22 cellular contexts compared by ENCODE assay signal in genomic region chr17:79995691-79996090, GRCh38. TPM values are rescaled to one million over a fixed set of nuclear protein-coding genes. Genes with fewer than 3 reads are reported as not detected.
DNase-seq lines count a peak whose midpoint lies in the region; ATAC-seq and TF ChIP-seq lines count a peak whose summit lies in the region.
"Had no signal": no experiment of that assay in that cellular context is flagged by ENCODE, and none has a peak within 500 bp of the region (broad histone marks: within the 10 kb centered on the region; RNA-seq: fewer than 3 reads in every experiment).

No MANE protein-coding gene starts in this region.

- ATAC-seq in activated naive CD8-positive, alpha-beta T cell treated with anti-CD3 and anti-CD28 coated beads, Interleukin-2, amount 50 U/mL, for 24 hours, result no peak
- no peak for ATAC-seq in T-cell (replicated peaks in 1 of 4)
- ATAC-seq in GM18505 (IDR thresholded peaks at IDR 0.05; ENCODE audit: unreplicated experiment), result no peak
- ATAC-seq: activated CD8-positive, alpha-beta memory T cell treated with anti-CD3 and anti-CD28 coated beads, Interleukin-2, amount 10 ng/mL, durations not matched to agents 7 days and 5 days; activated T-helper 17 cell treated with anti-CD3 and anti-CD28 coated beads, Interleukin-2, amount 50 U/mL, for 72 hours; heart left ventricle had no signal

- H3K27me3 Mint-ChIP-seq in activated naive CD8-positive, alpha-beta T cell, result no peaks in the 10 kb centered on the region
- H3K27me3 Mint-ChIP-seq in activated naive CD8-positive, alpha-beta T cell treated with anti-CD3 and anti-CD28 coated beads, Interleukin-2, amount 50 U/mL, for 24 hours, result no peaks in the 10 kb centered on the region
- no peaks in the 10 kb centered on the region for H3K27me3 Mint-ChIP-seq in T-cell
- H3K27me3 Mint-ChIP-seq in activated T-helper 1 cell treated with anti-CD3 and anti-CD28 coated beads, Interleukin-12 subunit alpha, Interleukin-12 subunit beta, Interleukin-2, Interleukin-4 antibody, amounts not matched to agents 30 ng/mL and 10 ng/mL and 1 ng/mL, durations not matched to agents 14 hours and 24 hours and 36 hours (ENCODE audit: insufficient read depth), result no peaks in the 10 kb centered on the region
- H3K27me3 Mint-ChIP-seq: activated T-helper 17 cell treated with anti-CD3 and anti-CD28 coated beads, Interleukin-2, amount 50 U/mL, for 72 hours had no signal

- H3K27ac Mint-ChIP-seq in activated naive CD8-positive, alpha-beta T cell, result peak overlapping the region; percentile 99
- no peak overlapping the region for H3K27ac Mint-ChIP-seq in activated naive CD8-positive, alpha-beta T cell treated with anti-CD3 and anti-CD28 coated beads, Interleukin-2, amount 50 U/mL, for 24 hours
- H3K27ac Mint-ChIP-seq in T-cell, result peak overlapping the region; percentile 66 to 99
- no peak overlapping the region for H3K27ac Mint-ChIP-seq in activated T-helper 1 cell treated with anti-CD3 and anti-CD28 coated beads, Interleukin-12 subunit alpha, Interleukin-12 subunit beta, Interleukin-2, Interleukin-4 antibody, amounts not matched to agents 30 ng/mL and 10 ng/mL and 1 ng/mL, durations not matched to agents 14 hours and 24 hours and 36 hours

- no peak for TF ChIP-seq POLR2A in GM18505 (IDR thresholded peaks at IDR 0.05; ENCODE audit: borderline replicate concordance, extremely low read depth, insufficient read depth, insufficient read length)

- no peaks in the 10 kb centered on the region for H3K36me3 Mint-ChIP-seq in activated naive CD8-positive, alpha-beta T cell
- H3K36me3 Mint-ChIP-seq in activated naive CD8-positive, alpha-beta T cell treated with anti-CD3 and anti-CD28 coated beads, Interleukin-2, amount 50 U/mL, for 24 hours (ENCODE audit: low read depth), result no peaks in the 10 kb centered on the region
- no peaks in the 10 kb centered on the region for H3K36me3 Mint-ChIP-seq in T-cell
- no peaks in the 10 kb centered on the region for H3K36me3 Mint-ChIP-seq in activated T-helper 1 cell treated with anti-CD3 and anti-CD28 coated beads, Interleukin-12 subunit alpha, Interleukin-12 subunit beta, Interleukin-2, Interleukin-4 antibody, amounts not matched to agents 30 ng/mL and 10 ng/mL and 1 ng/mL, durations not matched to agents 14 hours and 24 hours and 36 hours (ENCODE audit: low read depth)
- H3K36me3 Mint-ChIP-seq: activated CD8-positive, alpha-beta memory T cell treated with anti-CD3 and anti-CD28 coated beads, Interleukin-2, amount 10 ng/mL, durations not matched to agents 7 days and 5 days had no signal

- POLR2A ChIA-PET in T-cell (lab: Charles Lee), result no interaction called here

- no peak for DNase-seq in activated naive CD8-positive, alpha-beta T cell treated with anti-CD3 and anti-CD28 coated beads, Interleukin-2, amount 50 U/mL, for 24 hours
- DNase-seq in T-cell (no peak), fibroblast of the aortic adventitia (ENCODE audit: low read depth) (peak; percentile 17), AML-193 (lab: John Stamatoyannopoulos, UW) (no peak)
- DNase-seq in activated T-helper 1 cell treated with anti-CD3 and anti-CD28 coated beads, Interleukin-12 subunit alpha, Interleukin-12 subunit beta, Interleukin-2, Interleukin-4 antibody, amounts not matched to agents 30 ng/mL and 10 ng/mL and 1 ng/mL, durations not matched to agents 14 hours and 24 hours and 36 hours (ENCODE audit: low spot score), result no peak
- DNase-seq: activated CD8-positive, alpha-beta memory T cell treated with anti-CD3 and anti-CD28 coated beads, Interleukin-2, amount 10 ng/mL, durations not matched to agents 7 days and 5 days; dermis blood vessel endothelial cell; DMS53; left ventricle myocardium inferior; midbrain; MM.1S; NCI-H526 treated with DMSO at 0.1 percent for 48 hours; posterior cingulate gyrus; sigmoid colon; SK-N-SH; stimulated activated CD8-positive, alpha-beta memory T cell treated with anti-CD3 and anti-CD28 coated beads, Interleukin-4, amount 100 ng/mL, for 48 hours; T1000 had no signal

- no peak overlapping the region for H3K4me3 ChIP-seq in fibroblast of the aortic adventitia (ENCODE audit: low read depth, low read length)
- H3K4me3 ChIP-seq: cardiac muscle cell, heart left ventricle, left ventricle myocardium inferior, sigmoid colon had no signal

- H3K9me3 Mint-ChIP-seq in activated naive CD8-positive, alpha-beta T cell (ENCODE audit: low read depth), result no peaks in the 10 kb centered on the region
- H3K9me3 Mint-ChIP-seq in activated naive CD8-positive, alpha-beta T cell treated with anti-CD3 and anti-CD28 coated beads, Interleukin-2, amount 50 U/mL, for 24 hours, result no peaks in the 10 kb centered on the region
- H3K9me3 Mint-ChIP-seq in T-cell, result no peaks in the 10 kb centered on the region
- H3K9me3 Mint-ChIP-seq in activated T-helper 1 cell treated with anti-CD3 and anti-CD28 coated beads, Interleukin-12 subunit alpha, Interleukin-12 subunit beta, Interleukin-2, Interleukin-4 antibody, amounts not matched to agents 30 ng/mL and 10 ng/mL and 1 ng/mL, durations not matched to agents 14 hours and 24 hours and 36 hours, result no peaks in the 10 kb centered on the region
- H3K9me3 Mint-ChIP-seq: activated T-helper 17 cell treated with anti-CD3 and anti-CD28 coated beads, Interleukin-2, amount 50 U/mL, for 72 hours had no signal

- intact Hi-C loops in activated T-helper 1 cell treated with anti-CD3 and anti-CD28 coated beads, Interleukin-12 subunit alpha, Interleukin-12 subunit beta, Interleukin-2, Interleukin-4 antibody, amounts not matched to agents 30 ng/mL and 10 ng/mL and 1 ng/mL, durations not matched to agents 14 hours and 24 hours and 36 hours (cut with micrococcal nuclease), result loop anchor here (2.0 to 5.0 kb wide), 3 partner anchors 152 to 249 kb away; partner anchors contain the start of genes CBX4 and EIF4A3

- H3K4me3 Mint-ChIP-seq in activated naive CD8-positive, alpha-beta T cell, result no peak overlapping the region
- no peak overlapping the region for H3K4me3 Mint-ChIP-seq in activated naive CD8-positive, alpha-beta T cell treated with anti-CD3 and anti-CD28 coated beads, Interleukin-2, amount 50 U/mL, for 24 hours
- H3K4me3 Mint-ChIP-seq in T-cell, result peak overlapping the region in 1 of 3 donors; percentile 80
- H3K4me3 Mint-ChIP-seq in activated T-helper 1 cell treated with anti-CD3 and anti-CD28 coated beads, Interleukin-12 subunit alpha, Interleukin-12 subunit beta, Interleukin-2, Interleukin-4 antibody, amounts not matched to agents 30 ng/mL and 10 ng/mL and 1 ng/mL, durations not matched to agents 14 hours and 24 hours and 36 hours, result no peak overlapping the region
- H3K4me3 Mint-ChIP-seq: activated CD8-positive, alpha-beta memory T cell treated with anti-CD3 and anti-CD28 coated beads, Interleukin-2, amount 10 ng/mL, durations not matched to agents 7 days and 5 days had no signal

- TF ChIP-seq CTCF in fibroblast of the aortic adventitia (IDR thresholded peaks at IDR 0.05; ENCODE audit: insufficient read depth, low read length), result no peak

- peaks cover 55% of the 10 kb centered on the region for H3K4me1 Mint-ChIP-seq in activated naive CD8-positive, alpha-beta T cell (ENCODE audit: low read depth)
- peaks cover 67% of the 10 kb centered on the region for H3K4me1 Mint-ChIP-seq in activated naive CD8-positive, alpha-beta T cell treated with anti-CD3 and anti-CD28 coated beads, Interleukin-2, amount 50 U/mL, for 24 hours
- peaks cover 49 to 64% (median 52%) of the 10 kb centered on the region in 3 donors for H3K4me1 Mint-ChIP-seq in T-cell
- peaks cover 48% of the 10 kb centered on the region for H3K4me1 Mint-ChIP-seq in activated T-helper 1 cell treated with anti-CD3 and anti-CD28 coated beads, Interleukin-12 subunit alpha, Interleukin-12 subunit beta, Interleukin-2, Interleukin-4 antibody, amounts not matched to agents 30 ng/mL and 10 ng/mL and 1 ng/mL, durations not matched to agents 14 hours and 24 hours and 36 hours (ENCODE audit: low read depth)

- CTCF ChIA-PET in T-cell (lab: Charles Lee), result no interaction called here

RNA-seq across cellular contexts. Expression of gene TBC1D16, which starts 40.0 kb away (rescaled TPM):
- total RNA-seq in T-cell, result 1 to 10 TPM; 1.9 to 6.1 (median 3.4) TPM
- total RNA-seq in fibroblast of the aortic adventitia (ENCODE audit: low replicate concordance), result 33.4 and 37.8 TPM in 2 replicates
- total RNA-seq in activated T-helper 1 cell treated with anti-CD3 and anti-CD28 coated beads, Interleukin-12 subunit alpha, Interleukin-12 subunit beta, Interleukin-2, Interleukin-4 antibody, amounts not matched to agents 30 ng/mL and 10 ng/mL and 1 ng/mL, durations not matched to agents 14 hours and 24 hours and 36 hours, result 1.8 and 1.9 TPM in 2 replicates

RNA-seq across cellular contexts. Expression of gene CCDC40, which starts 40.8 kb away (rescaled TPM):
- 1 to 10 TPM in 4 of 5 donors, under 1 TPM in 1; 0.70 to 3.1 (median 1.4) TPM for total RNA-seq in T-cell
- 3.0 and 5.2 TPM in 2 replicates for total RNA-seq in fibroblast of the aortic adventitia (ENCODE audit: low replicate concordance)
- total RNA-seq in activated T-helper 1 cell treated with anti-CD3 and anti-CD28 coated beads, Interleukin-12 subunit alpha, Interleukin-12 subunit beta, Interleukin-2, Interleukin-4 antibody, amounts not matched to agents 30 ng/mL and 10 ng/mL and 1 ng/mL, durations not matched to agents 14 hours and 24 hours and 36 hours, result 0.15 and 0.16 TPM in 2 replicates

Comparison
In these comparisons a context has a peak if more than half of its experiments do, and no peak if none do; other contexts are left out.
1. H3K27ac Mint-ChIP-seq: peak in activated naive CD8-positive, alpha-beta T cell (single experiment) and T-cell (2 of 2); none in activated naive CD8-positive, alpha-beta T cell treated with anti-CD3 and anti-CD28 coated beads, Interleukin-2, amount 50 U/mL, for 24 hours (single experiment) and activated T-helper 1 cell treated with anti-CD3 and anti-CD28 coated beads, Interleukin-12 subunit alpha, Interleukin-12 subunit beta, Interleukin-2, Interleukin-4 antibody, amounts not matched to agents 30 ng/mL and 10 ng/mL and 1 ng/mL, durations not matched to agents 14 hours and 24 hours and 36 hours (single experiment).